ENCODE assay signal across 13 cellular contexts in the genomic region with DNA sequence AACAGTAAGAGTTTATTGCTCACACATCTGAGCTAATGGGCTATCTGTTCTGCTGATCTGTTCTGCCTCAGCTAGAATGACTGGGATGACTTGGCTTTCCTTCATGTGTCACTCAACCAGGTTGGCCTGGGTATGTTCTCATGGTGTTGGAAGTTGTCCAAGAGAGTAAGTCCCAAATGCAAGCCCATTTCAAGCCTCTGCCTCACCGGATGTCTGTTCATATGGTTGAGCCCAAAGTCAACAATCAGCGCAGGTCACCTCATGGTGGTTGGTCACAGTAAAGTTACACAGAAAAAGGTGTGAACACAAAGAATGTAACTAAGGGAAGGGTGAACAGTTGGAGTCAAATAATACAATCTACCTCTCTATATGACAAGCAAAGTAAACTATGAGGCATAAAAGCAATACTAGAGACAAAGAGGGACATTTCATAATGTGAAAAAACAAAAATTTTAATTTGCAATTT. TPM values are rescaled to one million over a fixed set of nuclear protein-coding genes. Genes with fewer than 3 reads are reported as not detected.
DNase-seq lines count a peak whose midpoint lies in the region; ATAC-seq and TF ChIP-seq lines count a peak whose summit lies in the region.
"Had no signal": no experiment of that assay in that cellular context is flagged by ENCODE, and none has a peak within 500 bp of the region (broad histone marks: within the 10 kb centered on the region; RNA-seq: fewer than 3 reads in every experiment).

No MANE protein-coding gene starts in this region.

- no peak overlapping the region for H3K4me3 ChIP-seq in LNCaP clone FGC (ENCODE audit: low read depth, low read length)
- H3K4me3 ChIP-seq: cardiac muscle cell, lung, thyroid gland had no signal

- TF ChIP-seq CTCF in LNCaP clone FGC (IDR thresholded peaks at IDR 0.05; ENCODE audit: control insufficient read depth, extremely low read depth, insufficient read depth), result no peak

- DNase-seq in EL (peak; percentile 32), LNCaP clone FGC (ENCODE audit: low read depth) (peak; percentile 44), SHP77 treated with DMSO at 0.1 percent for 48 hours (lab: John Stamatoyannopoulos, UW) (peak; percentile 81), left lobe of liver (ENCODE audit: low spot score) (no peak), amniotic stem cell (lab: John Stamatoyannopoulos, UW) (no peak), GM03348 (ENCODE audit: low spot score) (no peak)
- DNase-seq: CD4-positive, alpha-beta memory T cell; NCI-H82; thyroid gland had no signal

- ATAC-seq in left lobe of liver, result peak; percentile 24
- ATAC-seq in GM21825 (IDR thresholded peaks at IDR 0.05; ENCODE audit: unreplicated experiment), result no peak
- no peak for ATAC-seq in GM21737 (IDR thresholded peaks at IDR 0.05; ENCODE audit: unreplicated experiment)

RNA-seq across cellular contexts. Expression of a gene that starts 1.9 kb away (rescaled TPM):
- total RNA-seq in left lobe of liver, result 10.2 TPM
- total RNA-seq: cardiac muscle cell; CD4-positive, alpha-beta memory T cell; lung had no signal

Comparison
In these comparisons a context has a peak if more than half of its experiments do, and no peak if none do; other contexts are left out.
1. DNase-seq: peak in EL (single experiment), LNCaP clone FGC (single experiment) and SHP77 treated with DMSO at 0.1 percent for 48 hours (single experiment); none in left lobe of liver (single experiment), amniotic stem cell (single experiment) and GM03348 (single experiment).